20 cellular contexts compared by ENCODE assay signal in genomic region chr4:121792966-121793365, GRCh38. TPM values are rescaled to one million over a fixed set of nuclear protein-coding genes. Genes with fewer than 3 reads are reported as not detected.
A peak's percentile ranks its signal among the peaks of the same experiment; 100 is the strongest.
DNase-seq lines count a peak whose midpoint lies in the region; ATAC-seq, FAIRE-seq and TF ChIP-seq lines count a peak whose summit lies in the region.
"Had no signal": no experiment of that assay in that cellular context is flagged by ENCODE, and none has a peak within 500 bp of the region (broad histone marks: within the 10 kb centered on the region; RNA-seq: fewer than 3 reads in every experiment).

No MANE protein-coding gene starts in this region.

- H3K9me3 ChIP-seq in PC-3 (ENCODE audit: low read length) = no peaks in the 10 kb centered on the region
- no peaks in the 10 kb centered on the region for H3K9me3 ChIP-seq in keratinocyte (ENCODE audit: control insufficient read depth, low read depth, low read length)
- H3K9me3 ChIP-seq: A549, Caco-2, HAP-1 had no signal

- DNase-seq in activated naive CD8-positive, alpha-beta T cell treated with anti-CD3 and anti-CD28 coated beads, Interleukin-2, amount 50 U/mL, for 24 hours = no peak
- no peak for DNase-seq in activated naive CD8-positive, alpha-beta T cell treated with anti-CD3 and anti-CD28 coated beads for 36 hours
- DNase-seq in PC-3 = peak; percentile 17
- DNase-seq in epithelial cell of prostate (ENCODE audit: low read depth, low spot score) = peak; percentile 48
- DNase-seq in keratinocyte (ENCODE audit: low read depth, low spot score) = peak; percentile 28
- DNase-seq in NCI-H1417 treated with DMSO at 0.1 percent for 48 hours (lab: John Stamatoyannopoulos, UW) = no peak
- DNase-seq in GM03348 (ENCODE audit: low spot score) = no peak
- DNase-seq: AML-193; Caco-2; CD4-positive, alpha-beta T cell; GDM1; GM23248 had no signal

- H3F3A ChIP-seq in PC-3 (ENCODE audit: low read length, unreplicated experiment) = peaks cover 3% of the 10 kb centered on the region

- no peak overlapping the region for H3K4me3 Mint-ChIP-seq in activated naive CD8-positive, alpha-beta T cell treated with anti-CD3 and anti-CD28 coated beads, Interleukin-2, amount 50 U/mL, for 24 hours
- no peak overlapping the region for H3K4me3 Mint-ChIP-seq in activated naive CD8-positive, alpha-beta T cell treated with anti-CD3 and anti-CD28 coated beads for 36 hours
- H3K4me3 Mint-ChIP-seq: CD4-positive, alpha-beta T cell had no signal

- H3K9ac ChIP-seq in PC-3 (ENCODE audit: low read length) (no peak overlapping the region), keratinocyte (ENCODE audit: control insufficient read depth, extremely low read depth, insufficient read depth, low read length) (no peak overlapping the region)
- H3K9ac ChIP-seq: GM23248 had no signal

- H3K9me3 Mint-ChIP-seq in activated naive CD8-positive, alpha-beta T cell treated with anti-CD3 and anti-CD28 coated beads, Interleukin-2, amount 50 U/mL, for 24 hours = no peaks in the 10 kb centered on the region
- H3K9me3 Mint-ChIP-seq in activated naive CD8-positive, alpha-beta T cell treated with anti-CD3 and anti-CD28 coated beads for 36 hours = no peaks in the 10 kb centered on the region
- H3K9me3 Mint-ChIP-seq: CD4-positive, alpha-beta T cell had no signal

- TF ChIP-seq CTCF in PC-3 (conservative IDR thresholded peaks at IDR 0.05; ENCODE audit: low read depth, low read length) = no peak
- TF ChIP-seq CTCF in keratinocyte (optimal IDR thresholded peaks at IDR 0.05 in 1 of 3, IDR thresholded peaks at IDR 0.05 in 1 of 3, conservative IDR thresholded peaks at IDR 0.05 in 1 of 3; ENCODE audit: extremely low read depth in 1 of 3, insufficient read depth in 2 of 3, low read length in 3 of 3) = no peak

- H3K9me2 ChIP-seq in PC-3 (replicated peaks; ENCODE audit: low read length) = no peaks in the 10 kb centered on the region

- no peaks in the 10 kb centered on the region for H3K9me1 ChIP-seq in keratinocyte (ENCODE audit: control insufficient read depth, extremely low read depth, insufficient read depth, low read length)

- H3K4me2 ChIP-seq in PC-3 (ENCODE audit: low read length) = no peak overlapping the region
- no peak overlapping the region for H3K4me2 ChIP-seq in keratinocyte (ENCODE audit: control insufficient read depth, extremely low read depth, insufficient read depth, low read depth, low read length)
- H3K4me2 ChIP-seq: A549 had no signal

- peak; percentile 78 for FAIRE-seq in keratinocyte (lab: Jason Lieb, UNC)
- FAIRE-seq: A549, D721Med had no signal

- ATAC-seq in activated naive CD8-positive, alpha-beta T cell treated with anti-CD3 and anti-CD28 coated beads, Interleukin-2, amount 50 U/mL, for 24 hours = peak; percentile 40
- no peak for ATAC-seq in PC-3
- ATAC-seq in HG03571 (IDR thresholded peaks at IDR 0.05; ENCODE audit: unreplicated experiment) = no peak
- ATAC-seq: A549 had no signal

- H3K4me3 ChIP-seq in PC-3 (ENCODE audit: low read length) (no peak overlapping the region), keratinocyte (ENCODE audit: control insufficient read depth in 2 of 3, extremely low read depth in 1 of 3, insufficient read depth in 2 of 3, low read depth in 1 of 3, low read length in 3 of 3) (no peak overlapping the region)
- H3K4me3 ChIP-seq: A549, GM23248, HAP-1 had no signal

- dilution Hi-C loops in keratinocyte (cut with MboI; ENCODE audit: extremely low pct_ligation_motif_present, low sequenced_read_pairs) = no loop called here

- POLR2A ChIA-PET in PC-3 (lab: Charles Lee; ENCODE audit: unreplicated experiment) = no interaction called here

- BruUV-seq in PC-3 (replicated peaks; lab: Mats Ljungman, UMichigan) = no TSS peak

- no peaks in the 10 kb centered on the region for H3K79me2 ChIP-seq in PC-3 (ENCODE audit: low read length)
- no peaks in the 10 kb centered on the region for H3K79me2 ChIP-seq in keratinocyte (ENCODE audit: control insufficient read depth, insufficient read depth, low read length)

- intact Hi-C loops in PC-3 (cut with micrococcal nuclease) = no loop called here

- H3K27me3 Mint-ChIP-seq in activated naive CD8-positive, alpha-beta T cell treated with anti-CD3 and anti-CD28 coated beads, Interleukin-2, amount 50 U/mL, for 24 hours = peaks cover 27% of the 10 kb centered on the region
- H3K27me3 Mint-ChIP-seq in activated naive CD8-positive, alpha-beta T cell treated with anti-CD3 and anti-CD28 coated beads for 36 hours = peaks cover 31% of the 10 kb centered on the region

- H3K4me1 ChIP-seq in PC-3 (ENCODE audit: insufficient read depth, low read length) (peaks cover 25% of the 10 kb centered on the region), keratinocyte (ENCODE audit: control insufficient read depth, extremely low read depth, insufficient read depth, low read length) (peaks cover 18% of the 10 kb centered on the region)

- H3K27ac ChIP-seq in PC-3 (ENCODE audit: low read length) = no peak overlapping the region
- H3K27ac ChIP-seq in epithelial cell of prostate = no peak overlapping the region
- no peak overlapping the region for H3K27ac ChIP-seq in keratinocyte (ENCODE audit: control insufficient read depth, insufficient read depth, low read length)
- H3K27ac ChIP-seq: 22Rv1, A549, C4-2B, GM23248 had no signal

- H3K4me1 Mint-ChIP-seq in activated naive CD8-positive, alpha-beta T cell treated with anti-CD3 and anti-CD28 coated beads, Interleukin-2, amount 50 U/mL, for 24 hours = peaks cover 2% of the 10 kb centered on the region
- H3K4me1 Mint-ChIP-seq in activated naive CD8-positive, alpha-beta T cell treated with anti-CD3 and anti-CD28 coated beads for 36 hours = peaks cover 13% of the 10 kb centered on the region

- no peak overlapping the region for H3K27ac Mint-ChIP-seq in activated naive CD8-positive, alpha-beta T cell treated with anti-CD3 and anti-CD28 coated beads, Interleukin-2, amount 50 U/mL, for 24 hours
- H3K27ac Mint-ChIP-seq in activated naive CD8-positive, alpha-beta T cell treated with anti-CD3 and anti-CD28 coated beads for 36 hours = no peak overlapping the region
- H3K27ac Mint-ChIP-seq: CD4-positive, alpha-beta T cell had no signal

- no peak overlapping the region for H2AFZ ChIP-seq in PC-3 (ENCODE audit: low read length)
- no peak overlapping the region for H2AFZ ChIP-seq in keratinocyte (ENCODE audit: control insufficient read depth, low read length)
- H2AFZ ChIP-seq: GM23248 had no signal

- CTCF ChIA-PET in PC-3 (lab: Charles Lee) = no interaction called here

- no peaks in the 10 kb centered on the region for H3K36me3 Mint-ChIP-seq in activated naive CD8-positive, alpha-beta T cell treated with anti-CD3 and anti-CD28 coated beads, Interleukin-2, amount 50 U/mL, for 24 hours (ENCODE audit: low read depth)
- H3K36me3 Mint-ChIP-seq in activated naive CD8-positive, alpha-beta T cell treated with anti-CD3 and anti-CD28 coated beads for 36 hours = no peaks in the 10 kb centered on the region

- H3K36me3 ChIP-seq in PC-3 (ENCODE audit: low read depth, low read length) (no peaks in the 10 kb centered on the region), keratinocyte (ENCODE audit: control insufficient read depth in 2 of 2, extremely low read depth in 1 of 2, insufficient read depth in 2 of 2, low read length in 2 of 2) (no peaks in the 10 kb centered on the region)
- H3K36me3 ChIP-seq: HAP-1 had no signal

- no peaks in the 10 kb centered on the region for H3K27me3 ChIP-seq in PC-3 (ENCODE audit: low read length)
- H3K27me3 ChIP-seq in keratinocyte (ENCODE audit: control insufficient read depth, extremely low read depth, insufficient read depth, low read length) = no peaks in the 10 kb centered on the region

- H4K20me1 ChIP-seq in PC-3 (ENCODE audit: low read length) = no peaks in the 10 kb centered on the region
- H4K20me1 ChIP-seq in keratinocyte (ENCODE audit: control insufficient read depth, extremely low read depth, insufficient read depth, low read length) = no peaks in the 10 kb centered on the region

RNA-seq across cellular contexts. Expression of gene EXOSC9, which starts 8.2 kb away (rescaled TPM):
- total RNA-seq in activated naive CD8-positive, alpha-beta T cell treated with anti-CD3 and anti-CD28 coated beads for 36 hours = 10 to 100 TPM; 96.1 to 97.4 TPM
- 19.0 and 23.4 TPM in 2 replicates for total RNA-seq in PC-3 (2014; rRNA removed)
- 18.0 to 35.4 TPM (median 23.6 TPM) in 3 replicates for polyA plus RNA-seq in keratinocyte
- 47.6 TPM for polyA plus RNA-seq in keratinocyte (2011; ENCODE audit: low read depth)
- 11.3 and 18.6 TPM in 2 replicates for polyA plus RNA-seq in keratinocyte (2011; cell fraction: cytosol; rRNA removed)
- polyA plus RNA-seq in keratinocyte (2011; cell fraction: nucleus; rRNA removed) = 20.3 and 31.2 TPM in 2 replicates
- 13.1 and 21.2 TPM in 2 replicates for polyA plus RNA-seq in keratinocyte (2012; ENCODE audit: low replicate concordance)
- 7.2 to 30.0 TPM (median 15.8 TPM) in 3 replicates for polyA minus RNA-seq in keratinocyte
- 16.5 TPM for polyA minus RNA-seq in keratinocyte (2011; cell fraction: cytosol; rRNA and poly(A)+ RNA removed)
- 12.6 and 17.8 TPM in 2 replicates for polyA minus RNA-seq in keratinocyte (2011; cell fraction: nucleus; rRNA and poly(A)+ RNA removed)

RNA-seq across cellular contexts. Expression of gene SMIM43, which starts 28.0 kb away (rescaled TPM):
- not detected for total RNA-seq in activated naive CD8-positive, alpha-beta T cell treated with anti-CD3 and anti-CD28 coated beads for 36 hours
- not detected in 2 replicates for total RNA-seq in PC-3 (2014; rRNA removed)
- 0.03 TPM in 1 of 3 replicates, not detected in the others for polyA plus RNA-seq in keratinocyte
- not detected for polyA plus RNA-seq in keratinocyte (2011; ENCODE audit: low read depth)
- not detected in 2 replicates for polyA plus RNA-seq in keratinocyte (2011; cell fraction: cytosol; rRNA removed)
- not detected in 2 replicates for polyA plus RNA-seq in keratinocyte (2011; cell fraction: nucleus; rRNA removed)
- not detected in 2 replicates for polyA plus RNA-seq in keratinocyte (2012; ENCODE audit: low replicate concordance)
- polyA minus RNA-seq in keratinocyte = not detected in 3 replicates
- not detected for polyA minus RNA-seq in keratinocyte (2011; cell fraction: cytosol; rRNA and poly(A)+ RNA removed)
- polyA minus RNA-seq in keratinocyte (2011; cell fraction: nucleus; rRNA and poly(A)+ RNA removed) = not detected in 2 replicates
- total RNA-seq: Caco-2; CD4-positive, alpha-beta T cell; H4; HT-29 had no signal

RNA-seq across cellular contexts. Expression of gene CCNA2, which starts 30.7 kb away (rescaled TPM):
- total RNA-seq in activated naive CD8-positive, alpha-beta T cell treated with anti-CD3 and anti-CD28 coated beads for 36 hours = 100 to 1,000 TPM; 127 to 128 TPM
- total RNA-seq in PC-3 (2014; rRNA removed) = 59.1 and 78.0 TPM in 2 replicates
- 4.7 to 27.4 TPM (median 17.7 TPM) in 3 replicates for polyA plus RNA-seq in keratinocyte
- 0.55 TPM for polyA plus RNA-seq in keratinocyte (2011; ENCODE audit: low read depth)
- polyA plus RNA-seq in keratinocyte (2011; cell fraction: cytosol; rRNA removed) = 4.2 and 9.5 TPM in 2 replicates
- 7.2 and 9.0 TPM in 2 replicates for polyA plus RNA-seq in keratinocyte (2011; cell fraction: nucleus; rRNA removed)
- polyA plus RNA-seq in keratinocyte (2012; ENCODE audit: low replicate concordance) = 1.1 and 16.6 TPM in 2 replicates
- 2.3 to 17.4 TPM (median 4.1 TPM) in 3 replicates for polyA minus RNA-seq in keratinocyte
- polyA minus RNA-seq in keratinocyte (2011; cell fraction: cytosol; rRNA and poly(A)+ RNA removed) = 5.8 TPM
- polyA minus RNA-seq in keratinocyte (2011; cell fraction: nucleus; rRNA and poly(A)+ RNA removed) = 2.2 and 3.1 TPM in 2 replicates

Comparison
In these comparisons a context has a peak if more than half of its experiments do, and no peak if none do; other contexts are left out.
1. DNase-seq: peak in PC-3 (single experiment), epithelial cell of prostate (single experiment) and keratinocyte (single experiment); none in activated naive CD8-positive, alpha-beta T cell treated with anti-CD3 and anti-CD28 coated beads, Interleukin-2, amount 50 U/mL, for 24 hours (single experiment), activated naive CD8-positive, alpha-beta T cell treated with anti-CD3 and anti-CD28 coated beads for 36 hours (single experiment), NCI-H1417 treated with DMSO at 0.1 percent for 48 hours (single experiment) and GM03348 (single experiment).